8 cellular contexts compared by ENCODE assay signal in genomic region chr13:106535552-106536243, GRCh38. TPM values are rescaled to one million over a fixed set of nuclear protein-coding genes. Genes with fewer than 3 reads are reported as not detected.
DNase-seq lines count a peak whose midpoint lies in the region; ATAC-seq and TF ChIP-seq lines count a peak whose summit lies in the region.

A gene with protein sequence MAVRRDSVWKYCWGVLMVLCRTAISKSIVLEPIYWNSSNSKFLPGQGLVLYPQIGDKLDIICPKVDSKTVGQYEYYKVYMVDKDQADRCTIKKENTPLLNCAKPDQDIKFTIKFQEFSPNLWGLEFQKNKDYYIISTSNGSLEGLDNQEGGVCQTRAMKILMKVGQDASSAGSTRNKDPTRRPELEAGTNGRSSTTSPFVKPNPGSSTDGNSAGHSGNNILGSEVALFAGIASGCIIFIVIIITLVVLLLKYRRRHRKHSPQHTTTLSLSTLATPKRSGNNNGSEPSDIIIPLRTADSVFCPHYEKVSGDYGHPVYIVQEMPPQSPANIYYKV (minus strand): TSS chr13:106535662. CDS start chr13:106534964, 698 bp downstream.

- ATAC-seq in GM21360 (IDR thresholded peaks at IDR 0.05; ENCODE audit: unreplicated experiment), result peak; percentile 96

- no peaks in the 10 kb centered on the region for H3K9me2 ChIP-seq in OCI-LY7 (ENCODE audit: insufficient read depth, low read length)

- POLR2A ChIA-PET in OCI-LY7 (lab: Charles Lee), result no interaction called here

- no peak for TF ChIP-seq CTCF in OCI-LY7 (conservative IDR thresholded peaks at IDR 0.05; ENCODE audit: low read length)

- peak within 1 kb of the TSS; percentile 72; the same call in 1 of the 2 replicates for H2AFZ ChIP-seq in OCI-LY7 (ENCODE audit: low read length)

- 0 out of 2 replicates have a peak, but pooled peaks cover 5% of the 10 kb centered on the region for H4K20me1 ChIP-seq in OCI-LY7 (ENCODE audit: insufficient read depth, low read length)

- H3K4me3 ChIP-seq in OCI-LY7 (ENCODE audit: low read depth, low read length, poor library complexity, severe bottlenecking), result peak within 1 kb of the TSS; percentile 68

- DNase-seq in D341Med (ENCODE audit: low spot score), result peak; percentile 99
- peak; percentile 98 for DNase-seq in HT-29 (ENCODE audit: low spot score)
- peak; percentile 89 for DNase-seq in OCI-LY7 (ENCODE audit: low spot score)
- DNase-seq in activated T-cell treated with anti-CD3 and anti-CD28 coated beads for 48 hours (ENCODE audit: low read depth), result peak; percentile 86
- peak; percentile 79 for DNase-seq in epithelial cell of prostate (ENCODE audit: low read depth, low spot score)
- DNase-seq in mucosa of gallbladder (ENCODE audit: low spot score), result peak; percentile 92
- DNase-seq in stimulated activated CD8-positive, alpha-beta memory T cell treated with anti-CD3 and anti-CD28 coated beads, Interleukin-4, amount 100 ng/mL, for 1 hour (ENCODE audit: low read depth in 2 of 2, low spot score in 1 of 2), result peak; percentile 64 to 65

- H3K4me2 ChIP-seq in OCI-LY7 (ENCODE audit: low read length), result peak within 1 kb of the TSS; percentile 86

- no peaks in the 10 kb centered on the region for H3K4me1 ChIP-seq in OCI-LY7 (ENCODE audit: insufficient read depth, low read length, poor library complexity, severe bottlenecking)

- peak within 1 kb of the TSS; percentile 25 for H3K27ac ChIP-seq in OCI-LY7 (ENCODE audit: low read depth, low read length, poor library complexity, severe bottlenecking)
- H3K27ac ChIP-seq in epithelial cell of prostate, result peak within 1 kb of the TSS; percentile 83

- H3K36me3 ChIP-seq in OCI-LY7 (ENCODE audit: insufficient read depth, low read length), result peaks cover 6% of the 10 kb centered on the region; the same call in 1 of the 2 replicates

- CTCF ChIA-PET in OCI-LY7 (lab: Charles Lee; ENCODE audit: unreplicated experiment), result interaction anchor here (0.8 kb wide), 1 partner anchor 10 kb away, joined by 4 read pairs; no protein-coding TSS in a partner anchor

- no peaks in the 10 kb centered on the region for H3K9me3 ChIP-seq in OCI-LY7 (ENCODE audit: low read length)

- intact Hi-C loops in OCI-LY7 (cut with micrococcal nuclease; ENCODE audit: unreplicated experiment), result loop anchor here (2.0 kb wide), 2 partner anchors 383 to 589 kb away; no protein-coding TSS in a partner anchor

- BruUV-seq in OCI-LY7 (replicated peaks; lab: Mats Ljungman, UMichigan), result no TSS peak

- H3K79me2 ChIP-seq in OCI-LY7 (ENCODE audit: insufficient read depth, low read depth, low read length), result no peaks in the 10 kb centered on the region

RNA-seq across cellular contexts. Expression of the gene that starts here (rescaled TPM):
- total RNA-seq in HT-29 (2014; rRNA removed; shearing (Covaris generic)), result 30.0 and 31.0 TPM in 2 replicates
- 0.25 and 0.49 TPM in 2 replicates for total RNA-seq in OCI-LY7 (2014; rRNA removed; shearing (Covaris generic))
- 0.31 and 0.51 TPM in 2 replicates for total RNA-seq in OCI-LY7 (2022)
- 12.9 TPM for total RNA-seq in mucosa of gallbladder

Comparison
In these comparisons a context has a peak if more than half of its experiments do, and no peak if none do; other contexts are left out.
1. Peak in every context shown above with its lines: DNase-seq, ATAC-seq, H3K4me3 ChIP-seq and H3K27ac ChIP-seq.
2. Peak in DNase-seq, H3K4me3 ChIP-seq, H3K27ac ChIP-seq and H3K4me2 ChIP-seq in OCI-LY7; RNA of the gene not detected or under 1 TPM.